ENCODE assay signal across 14 cellular contexts in the genomic region with DNA sequence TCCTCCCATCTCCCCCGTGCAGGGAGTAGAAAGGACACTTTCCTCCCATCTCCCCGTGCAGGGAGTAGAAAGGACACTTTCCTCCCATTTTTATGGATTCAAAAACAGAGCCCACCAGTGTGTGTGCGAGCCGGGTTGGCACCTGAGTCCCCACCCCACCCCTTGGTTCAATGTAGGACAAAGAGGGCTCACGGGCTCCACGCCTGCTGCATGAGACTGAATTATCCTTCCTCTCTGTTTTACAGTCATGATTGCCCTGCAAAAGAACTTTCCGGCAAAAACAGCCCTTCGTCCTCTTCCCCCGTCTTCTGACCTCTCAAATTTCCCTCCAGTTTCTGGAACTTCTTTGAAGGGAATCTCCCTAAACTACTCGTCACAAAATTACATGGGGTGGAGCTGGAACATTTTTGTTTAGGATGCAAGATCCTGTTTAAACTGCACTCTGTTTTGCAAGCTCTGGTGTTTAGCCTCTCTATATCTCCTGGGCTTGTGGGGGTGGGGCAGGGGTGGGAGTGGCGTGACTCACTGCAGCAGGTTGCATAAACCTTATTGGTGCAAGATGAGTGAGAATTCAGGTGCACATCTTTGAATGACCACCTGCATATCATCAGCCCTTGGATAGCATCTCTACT.
A peak's percentile ranks its signal among the peaks of the same experiment; 100 is the strongest.
DNase-seq lines count a peak whose midpoint lies in the region; ATAC-seq and TF ChIP-seq lines count a peak whose summit lies in the region.
"Had no signal": no experiment of that assay in that cellular context is flagged by ENCODE, and none has a peak within 500 bp of the region (broad histone marks: within the 10 kb centered on the region; RNA-seq: fewer than 3 reads in every experiment).

No MANE protein-coding gene starts in this region.

- no peaks in the 10 kb centered on the region for H3K9me3 Mint-ChIP-seq in activated CD4-positive, alpha-beta T cell treated with anti-CD3 and anti-CD28 coated beads, Interleukin-2, amount 10 ng/mL, durations not matched to agents 7 days and 5 days

- H3K4me1 ChIP-seq in left lung (peaks cover 3 to 78% of the 10 kb centered on the region in 2 donors), spleen (peaks cover 0 to 82% (median 30%) of the 10 kb centered on the region in 6 donors)

- no peaks in the 10 kb centered on the region for H3K36me3 Mint-ChIP-seq in activated CD4-positive, alpha-beta T cell treated with anti-CD3 and anti-CD28 coated beads, Interleukin-2, amount 10 ng/mL, durations not matched to agents 7 days and 5 days (ENCODE audit: low read depth)
- H3K36me3 Mint-ChIP-seq: activated CD8-positive, alpha-beta memory T cell treated with anti-CD3 and anti-CD28 coated beads, Interleukin-2, amount 10 ng/mL, durations not matched to agents 7 days and 5 days had no signal

- CTCF ChIA-PET in activated CD4-positive, alpha-beta T cell treated with anti-CD3 and anti-CD28 coated beads, Interleukin-2, amount 10 ng/mL, durations not matched to agents 7 days and 5 days (lab: Charles Lee): no interaction called here

- peaks cover 3% of the 10 kb centered on the region for H3K27me3 Mint-ChIP-seq in activated CD4-positive, alpha-beta T cell treated with anti-CD3 and anti-CD28 coated beads, Interleukin-2, amount 10 ng/mL, durations not matched to agents 7 days and 5 days
- H3K27me3 Mint-ChIP-seq: activated CD8-positive, alpha-beta memory T cell treated with anti-CD3 and anti-CD28 coated beads, Interleukin-2, amount 10 ng/mL, durations not matched to agents 7 days and 5 days had no signal

- H3K4me1 Mint-ChIP-seq in activated CD4-positive, alpha-beta T cell treated with anti-CD3 and anti-CD28 coated beads, Interleukin-2, amount 10 ng/mL, durations not matched to agents 7 days and 5 days: no peaks in the 10 kb centered on the region
- H3K4me1 Mint-ChIP-seq: activated CD8-positive, alpha-beta memory T cell treated with anti-CD3 and anti-CD28 coated beads, Interleukin-2, amount 10 ng/mL, durations not matched to agents 7 days and 5 days; B cell had no signal

- POLR2A ChIA-PET in activated CD4-positive, alpha-beta T cell treated with anti-CD3 and anti-CD28 coated beads, Interleukin-2, amount 10 ng/mL, durations not matched to agents 7 days and 5 days (lab: Charles Lee): no interaction called here

- DNase-seq in HPDE6-E6E7 (ENCODE audit: extremely low spot score) (peak; percentile 25), cardiac fibroblast (ENCODE audit: low read depth in 2 of 2) (peak; percentile 52 to 67), left lung (peak in 1 of 2 donors; percentile 75), spleen (no peak), iPS-NIHi7 (ENCODE audit: extremely low spot score) (no peak)
- no peak for DNase-seq in activated CD4-positive, alpha-beta T cell treated with anti-CD3 and anti-CD28 coated beads, Interleukin-2, amount 10 ng/mL, durations not matched to agents 7 days and 5 days
- DNase-seq: activated CD8-positive, alpha-beta memory T cell treated with anti-CD3 and anti-CD28 coated beads, Interleukin-2, amount 10 ng/mL, durations not matched to agents 7 days and 5 days; glutamatergic neuron; NCI-H1694 treated with DMSO at 0.1 percent for 48 hours; occipital lobe; SHP77 treated with DMSO at 0.1 percent for 48 hours had no signal

- TF ChIP-seq CTCF in cardiac fibroblast (IDR thresholded peaks at IDR 0.05; ENCODE audit: low read depth, low read length) (no peak), left lung (IDR thresholded peaks at IDR 0.05) (no peak), spleen (IDR thresholded peaks at IDR 0.05 in 8 of 11, conservative IDR thresholded peaks at IDR 0.05 in 3 of 11) (no peak)

- H3K4me3 ChIP-seq in cardiac fibroblast (replicated peaks in 1 of 2; ENCODE audit: low read depth in 2 of 2, low read length in 2 of 2) (no peak overlapping the region), left lung (peak overlapping the region in 1 of 2 donors; percentile 11), spleen (peak overlapping the region in 1 of 8 donors; percentile 27)

- intact Hi-C loops in left lung (cut with DNase I): no loop called here
- intact Hi-C loops in spleen (cut with DNase I; ENCODE audit: low total_unique reads): no loop called here

- no peak for TF ChIP-seq POLR2A in spleen (IDR thresholded peaks at IDR 0.05)

- WGBS in spleen, 5 donors: 62 to 73% (median 70%) methylated on average over 11 of the region's 11 CpGs

- H3K27me3 ChIP-seq in left lung (no peaks in the 10 kb centered on the region), spleen (replicated peaks in 1 of 7) (no peaks in the 10 kb centered on the region)

- H3K36me3 ChIP-seq in left lung (no peaks in the 10 kb centered on the region), spleen (no peaks in the 10 kb centered on the region)

- no peak overlapping the region for H3K27ac Mint-ChIP-seq in activated CD4-positive, alpha-beta T cell treated with anti-CD3 and anti-CD28 coated beads, Interleukin-2, amount 10 ng/mL, durations not matched to agents 7 days and 5 days
- H3K27ac Mint-ChIP-seq: activated CD8-positive, alpha-beta memory T cell treated with anti-CD3 and anti-CD28 coated beads, Interleukin-2, amount 10 ng/mL, durations not matched to agents 7 days and 5 days; B cell had no signal

- H3K9me3 ChIP-seq in left lung: no peaks in the 10 kb centered on the region
- no peaks in the 10 kb centered on the region for H3K9me3 ChIP-seq in spleen

- no peak overlapping the region for H3K4me3 Mint-ChIP-seq in activated CD4-positive, alpha-beta T cell treated with anti-CD3 and anti-CD28 coated beads, Interleukin-2, amount 10 ng/mL, durations not matched to agents 7 days and 5 days
- H3K4me3 Mint-ChIP-seq: activated CD8-positive, alpha-beta memory T cell treated with anti-CD3 and anti-CD28 coated beads, Interleukin-2, amount 10 ng/mL, durations not matched to agents 7 days and 5 days; B cell had no signal

- H3K27ac ChIP-seq in left lung: peak overlapping the region; percentile 53 to 80
- peak overlapping the region; percentile 7 to 90 (median 66) for H3K27ac ChIP-seq in spleen

- ATAC-seq in left lung (peak; percentile 57), HG03139 (IDR thresholded peaks at IDR 0.05; ENCODE audit: unreplicated experiment) (no peak), HG02763 (IDR thresholded peaks at IDR 0.05; ENCODE audit: unreplicated experiment) (no peak)
- ATAC-seq: activated CD8-positive, alpha-beta memory T cell treated with anti-CD3 and anti-CD28 coated beads, Interleukin-2, amount 10 ng/mL, durations not matched to agents 7 days and 5 days had no signal

Comparison
In these comparisons a context has a peak if more than half of its experiments do, and no peak if none do; other contexts are left out.
1. DNase-seq: peak in HPDE6-E6E7 (single experiment) and cardiac fibroblast (2 of 2); none in spleen (single experiment), activated CD4-positive, alpha-beta T cell treated with anti-CD3 and anti-CD28 coated beads, Interleukin-2, amount 10 ng/mL, durations not matched to agents 7 days and 5 days (single experiment) and iPS-NIHi7 (single experiment).